In the genomic region with DNA sequence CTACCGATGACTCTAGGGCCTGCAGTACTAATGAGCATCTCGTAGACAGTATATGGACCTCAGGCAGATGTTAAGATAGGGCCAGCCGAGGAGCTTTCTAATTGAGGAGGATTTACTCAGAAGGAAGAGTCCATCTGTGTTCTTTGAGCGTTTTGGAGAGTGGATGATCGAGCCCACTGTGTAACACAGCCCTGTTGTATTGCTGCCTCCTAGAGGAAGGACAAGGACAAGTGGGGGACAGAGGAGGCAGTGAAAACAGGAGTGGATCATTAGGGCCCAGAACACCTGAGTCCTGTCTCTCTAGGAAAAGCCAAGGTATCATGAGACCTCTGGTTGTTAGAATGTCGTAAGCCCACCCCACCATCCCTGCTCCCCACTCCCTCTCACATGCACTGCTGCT, we compare ENCODE assay signal across 10 cellular contexts.
DNase-seq lines count a peak whose midpoint lies in the region; ATAC-seq, FAIRE-seq and TF ChIP-seq lines count a peak whose summit lies in the region.
"Had no signal": no experiment of that assay in that cellular context is flagged by ENCODE, and none has a peak within 500 bp of the region (broad histone marks: within the 10 kb centered on the region; RNA-seq: fewer than 3 reads in every experiment).

No MANE protein-coding gene starts in this region.

- H3K9me3 ChIP-seq in MM.1S (replicated peaks; ENCODE audit: insufficient read depth, low read length), result no peaks in the 10 kb centered on the region
- no peaks in the 10 kb centered on the region for H3K9me3 ChIP-seq in pancreas

- no peak overlapping the region for H3K9ac ChIP-seq in MM.1S (ENCODE audit: low read length)

- peak overlapping the region; percentile 34; the same call in 1 of the 2 replicates for H3K27ac ChIP-seq in MM.1S (ENCODE audit: low read length)
- peak overlapping the region in 56 of 59 donors; percentile 2 to 90 (median 78) for H3K27ac ChIP-seq in dorsolateral prefrontal cortex
- no peak overlapping the region for H3K27ac ChIP-seq in pancreas

- H3K9me2 ChIP-seq in MM.1S (replicated peaks; ENCODE audit: insufficient read depth, low read length), result no peaks in the 10 kb centered on the region

- ATAC-seq in pancreas, result peak in 3 of 4 donors; percentile 34 to 38 (median 37)

- H3K4me1 ChIP-seq in MM.1S (ENCODE audit: low read length) (peaks cover 36% of the 10 kb centered on the region), pancreas (peaks cover 0 to 7% (median 0%) of the 10 kb centered on the region in 3 donors)

- H3K4me2 ChIP-seq in MM.1S (ENCODE audit: low read depth, low read length), result peak overlapping the region; percentile 57; the same call in 1 of the 2 replicates

- no peaks in the 10 kb centered on the region for H3K27me3 ChIP-seq in GM06990 (replicated peaks; ENCODE audit: control insufficient read depth, insufficient read depth, low read length)
- H3K27me3 ChIP-seq in MM.1S (replicated peaks; ENCODE audit: insufficient read depth, low read length), result no peaks in the 10 kb centered on the region
- H3K27me3 ChIP-seq in dorsolateral prefrontal cortex, result no peaks in the 10 kb centered on the region
- H3K27me3 ChIP-seq in pancreas, result no peaks in the 10 kb centered on the region

- intact Hi-C loops in dorsolateral prefrontal cortex (cut with DNase I) (loop anchor here (2.0 to 10.0 kb wide), 7 partner anchors 55 to 259 kb away; a partner anchor contains a TSS), pancreas (cut with DNase I) (loop anchor here in 1 of 3 donors (10.0 kb wide), 1 partner anchor 241 kb away; no protein-coding TSS in a partner anchor)

- TF ChIP-seq CTCF in GM06990 (IDR thresholded peaks at IDR 0.05; ENCODE audit: insufficient read depth, low read length, poor library complexity, severe bottlenecking) (peak; percentile 24), MM.1S (IDR thresholded peaks at IDR 0.05; ENCODE audit: low read length) (peak; percentile 75), dorsolateral prefrontal cortex (IDR thresholded peaks at IDR 0.05 in 54 of 56, conservative IDR thresholded peaks at IDR 0.05 in 2 of 56; ENCODE audit: low read depth in 1 of 56, partially characterized antibody in 56 of 56) (peak in 39 of 56 donors; percentile 15 to 58 (median 39)), pancreas (IDR thresholded peaks at IDR 0.05) (no peak)

- 64 to 82% methylated on average over 6 of the region's 6 CpGs for WGBS in pancreas, 2 donors

- H3K36me3 ChIP-seq in GM06990 (ENCODE audit: control insufficient read depth, insufficient read depth, low read length), result no peaks in the 10 kb centered on the region
- no peaks in the 10 kb centered on the region for H3K36me3 ChIP-seq in MM.1S (replicated peaks; ENCODE audit: insufficient read depth, low read length)
- no peaks in the 10 kb centered on the region for H3K36me3 ChIP-seq in pancreas

- H3K4me3 ChIP-seq in GM06990 (replicated peaks; ENCODE audit: low read depth, low read length) (no peak overlapping the region), MM.1S (ENCODE audit: low read length) (no peak overlapping the region), dorsolateral prefrontal cortex (peak overlapping the region in 2 of 59 donors; percentile 54 to 60), pancreas (no peak overlapping the region)

- no peak for FAIRE-seq in pancreas (lab: Jason Lieb, UNC)

- no peaks in the 10 kb centered on the region for H4K20me1 ChIP-seq in MM.1S (ENCODE audit: insufficient read depth, low read length)

- peak overlapping the region; percentile 26 for H2AFZ ChIP-seq in MM.1S (ENCODE audit: low read length)

- H3F3A ChIP-seq in MM.1S (ENCODE audit: insufficient read depth, low read length), result peaks cover 27% of the 10 kb centered on the region

- H3K79me2 ChIP-seq in MM.1S (ENCODE audit: low read length), result no peaks in the 10 kb centered on the region

- DNase-seq in GM06990 (ENCODE audit: extremely low read depth, insufficient read length) (no peak), MM.1S (peak; percentile 43), dorsolateral prefrontal cortex (peak in 1 of 10 donors; percentile 22), pancreas (no peak), LoVo (ENCODE audit: low spot score) (no peak), CD1c-positive myeloid dendritic cell (ENCODE audit: extremely low spot score) (no peak)
- no peak for DNase-seq in activated CD4-positive, alpha-beta T cell treated with anti-CD3 and anti-CD28 coated beads for 1 hour
- DNase-seq: activated CD4-positive, alpha-beta T cell treated with anti-CD3 and anti-CD28 coated beads, Interleukin-2, amount 50 U/mL, for 1 hour; mesendoderm; NCI-H226 had no signal

Comparison
In these comparisons a context has a peak if more than half of its experiments do, and no peak if none do; other contexts are left out.
1. CTCF ChIP-seq: peak in GM06990 (single experiment), MM.1S (single experiment) and dorsolateral prefrontal cortex (39 of 56); none in pancreas (0 of 4).
2. H3K27ac ChIP-seq: peak in MM.1S (single experiment) and dorsolateral prefrontal cortex (56 of 59); none in pancreas (0 of 4).